Comparison of ENCODE assay signal across 17 cellular contexts in genomic region chr5:1074226-1074625, GRCh38. TPM values are rescaled to one million over a fixed set of nuclear protein-coding genes. Genes with fewer than 3 reads are reported as not detected.
DNase-seq lines count a peak whose midpoint lies in the region; ATAC-seq and TF ChIP-seq lines count a peak whose summit lies in the region.
"Had no signal": no experiment of that assay in that cellular context is flagged by ENCODE, and none has a peak within 500 bp of the region (broad histone marks: within the 10 kb centered on the region; RNA-seq: fewer than 3 reads in every experiment).

No MANE protein-coding gene starts in this region.

- intact Hi-C loops in activated naive CD4-positive, alpha-beta T cell treated with anti-CD3 and anti-CD28 coated beads for 36 hours (cut with micrococcal nuclease) = no loop called here

- H3F3A ChIP-seq in neural progenitor cell (ENCODE audit: low read depth) = no peaks in the 10 kb centered on the region

- TF ChIP-seq POLR2A in upper lobe of left lung (IDR thresholded peaks at IDR 0.05) = no peak

- no peaks in the 10 kb centered on the region for H3K27me3 Mint-ChIP-seq in activated naive CD4-positive, alpha-beta T cell treated with anti-CD3 and anti-CD28 coated beads for 36 hours (ENCODE audit: low read depth)
- no peaks in the 10 kb centered on the region for H3K27me3 Mint-ChIP-seq in central memory CD8-positive, alpha-beta T cell
- no peaks in the 10 kb centered on the region for H3K27me3 Mint-ChIP-seq in neural progenitor cell (ENCODE audit: insufficient read depth, low read depth)

- CTCF ChIA-PET in activated naive CD4-positive, alpha-beta T cell treated with anti-CD3 and anti-CD28 coated beads for 36 hours (lab: Charles Lee) = no interaction called here

- no peaks in the 10 kb centered on the region for H3K4me1 Mint-ChIP-seq in activated naive CD4-positive, alpha-beta T cell treated with anti-CD3 and anti-CD28 coated beads for 36 hours (ENCODE audit: low read depth)
- no peaks in the 10 kb centered on the region for H3K4me1 Mint-ChIP-seq in central memory CD8-positive, alpha-beta T cell
- H3K4me1 Mint-ChIP-seq in neural progenitor cell = no peaks in the 10 kb centered on the region
- H3K4me1 Mint-ChIP-seq: CD14-positive monocyte had no signal

- H3K27ac Mint-ChIP-seq in activated naive CD4-positive, alpha-beta T cell treated with anti-CD3 and anti-CD28 coated beads for 36 hours = peak overlapping the region; percentile 41
- H3K27ac Mint-ChIP-seq in central memory CD8-positive, alpha-beta T cell (ENCODE audit: low read depth) = peak overlapping the region; percentile 38
- H3K27ac Mint-ChIP-seq in neural progenitor cell = no peak overlapping the region
- H3K27ac Mint-ChIP-seq: HFFc6 had no signal

- H3K27ac ChIP-seq in neural progenitor cell (peak overlapping the region; percentile 46), upper lobe of left lung (no peak overlapping the region)
- H3K27ac ChIP-seq: 22Rv1 had no signal

- no peak for ATAC-seq in central memory CD8-positive, alpha-beta T cell (replicated peaks; ENCODE audit: extremely low read depth, poor library complexity, severe bottlenecking)
- peak; percentile 6 to 35 for ATAC-seq in upper lobe of left lung (ENCODE audit: low FRiP score in 2 of 2)
- ATAC-seq in GM18520 (IDR thresholded peaks at IDR 0.05; ENCODE audit: unreplicated experiment) = no peak
- ATAC-seq: CD8-positive, alpha-beta T cell had no signal

- H3K36me3 Mint-ChIP-seq in activated naive CD4-positive, alpha-beta T cell treated with anti-CD3 and anti-CD28 coated beads for 36 hours (ENCODE audit: low read depth) = peaks cover 3% of the 10 kb centered on the region
- peaks cover 14% of the 10 kb centered on the region for H3K36me3 Mint-ChIP-seq in central memory CD8-positive, alpha-beta T cell (ENCODE audit: insufficient read depth)
- peaks cover 2% of the 10 kb centered on the region for H3K36me3 Mint-ChIP-seq in neural progenitor cell

- no peaks in the 10 kb centered on the region for H4K20me1 ChIP-seq in neural progenitor cell (ENCODE audit: low read depth)

- 91 to 96% methylated on average over 4 to 14 of the region's 18 CpGs for WGBS in upper lobe of left lung, 2 donors

- DNase-seq in activated naive CD4-positive, alpha-beta T cell treated with anti-CD3 and anti-CD28 coated beads for 36 hours = no peak
- no peak for DNase-seq in activated naive CD4-positive, alpha-beta T cell treated with Interleukin-2 at 50 U/mL for 16 hours
- DNase-seq in central memory CD8-positive, alpha-beta T cell (ENCODE audit: low spot score in 2 of 2) = no peak
- DNase-seq in neural progenitor cell (ENCODE audit: low spot score) = no peak
- DNase-seq in upper lobe of left lung = peak in 1 of 2 donors; percentile 79
- DNase-seq in T-helper 2 cell = no peak
- DNase-seq in GM03348 (ENCODE audit: low spot score) = no peak
- DNase-seq: CD8-positive, alpha-beta T cell; COR-L47; DMS153; DMS79 treated with DMSO at 0.1 percent for 48 hours; EL; HCEC 1CT; HFFc6 had no signal

- TF ChIP-seq EP300 in upper lobe of left lung (IDR thresholded peaks at IDR 0.05) = no peak

- no peak overlapping the region for H3K9ac ChIP-seq in neural progenitor cell

- H3K79me2 ChIP-seq in neural progenitor cell (ENCODE audit: low read depth) = no peaks in the 10 kb centered on the region

- no peak overlapping the region for H3K4me3 ChIP-seq in neural progenitor cell
- H3K4me3 ChIP-seq in upper lobe of left lung = no peak overlapping the region

- H3K27me3 ChIP-seq in neural progenitor cell = no peaks in the 10 kb centered on the region
- no peaks in the 10 kb centered on the region for H3K27me3 ChIP-seq in upper lobe of left lung

- no peaks in the 10 kb centered on the region for H3K9me3 Mint-ChIP-seq in activated naive CD4-positive, alpha-beta T cell treated with anti-CD3 and anti-CD28 coated beads for 36 hours
- no peaks in the 10 kb centered on the region for H3K9me3 Mint-ChIP-seq in central memory CD8-positive, alpha-beta T cell
- H3K9me3 Mint-ChIP-seq in neural progenitor cell = no peaks in the 10 kb centered on the region
- H3K9me3 Mint-ChIP-seq: CD14-positive monocyte; CD8-positive, alpha-beta T cell had no signal

- no peak overlapping the region for H3K4me3 Mint-ChIP-seq in activated naive CD4-positive, alpha-beta T cell treated with anti-CD3 and anti-CD28 coated beads for 36 hours
- H3K4me3 Mint-ChIP-seq in central memory CD8-positive, alpha-beta T cell = no peak overlapping the region
- no peak overlapping the region for H3K4me3 Mint-ChIP-seq in neural progenitor cell
- H3K4me3 Mint-ChIP-seq: CD14-positive monocyte; CD8-positive, alpha-beta T cell; HFFc6 had no signal

- H3K4me2 ChIP-seq in neural progenitor cell = no peak overlapping the region

- H3K9me3 ChIP-seq in neural progenitor cell (ENCODE audit: low read depth) = no peaks in the 10 kb centered on the region
- no peaks in the 10 kb centered on the region for H3K9me3 ChIP-seq in upper lobe of left lung

- no peaks in the 10 kb centered on the region for H3K4me1 ChIP-seq in neural progenitor cell
- H3K4me1 ChIP-seq in upper lobe of left lung = no peaks in the 10 kb centered on the region

- no peaks in the 10 kb centered on the region for H3K36me3 ChIP-seq in neural progenitor cell
- H3K36me3 ChIP-seq in upper lobe of left lung = peaks cover 0 to 66% (median 54%) of the 10 kb centered on the region in 4 donors

- H2AFZ ChIP-seq in neural progenitor cell (replicated peaks) = no peak overlapping the region

- no peak for TF ChIP-seq CTCF in neural progenitor cell (IDR thresholded peaks at IDR 0.05)
- no peak for TF ChIP-seq CTCF in upper lobe of left lung (IDR thresholded peaks at IDR 0.05)

RNA-seq across cellular contexts. Expression of gene SLC12A7, which starts 37.6 kb away (rescaled TPM):
- 10 to 100 TPM; 12.6 to 13.6 TPM for total RNA-seq in activated naive CD4-positive, alpha-beta T cell treated with anti-CD3 and anti-CD28 coated beads for 36 hours
- total RNA-seq in neural progenitor cell (ENCODE audit: low replicate concordance) = 7.5 and 27.3 TPM in 2 replicates
- 100 to 1,000 TPM in 1 of 6 donors, 10 to 100 TPM in 5; 31.3 to 138 (median 48.5) TPM for total RNA-seq in upper lobe of left lung

Comparison
In these comparisons a context has a peak if more than half of its experiments do, and no peak if none do; other contexts are left out.
1. ATAC-seq: peak in upper lobe of left lung (2 of 2); none in central memory CD8-positive, alpha-beta T cell (single experiment) and GM18520 (single experiment).